In genomic region chrX:50691820-50692219, GRCh38 we compare ENCODE assay signal across 8 cellular contexts.
DNase-seq lines count a peak whose midpoint lies in the region; ATAC-seq and TF ChIP-seq lines count a peak whose summit lies in the region.

No MANE protein-coding gene starts in this region.

- intact Hi-C loops in left colon (cut with DNase I, micrococcal nuclease) (loop anchor here in 1 of 2 donors (5.0 to 10.0 kb wide), 2 partner anchors 213 to 295 kb away; no protein-coding TSS in a partner anchor), upper lobe of right lung (cut with DNase I) (no loop called here)

- peaks cover 17% of the 10 kb centered on the region for H3K27me3 Mint-ChIP-seq in brain

- H3K27ac Mint-ChIP-seq in brain = no peak overlapping the region

- no peaks in the 10 kb centered on the region for H3K4me1 ChIP-seq in upper lobe of right lung

- H3K4me3 Mint-ChIP-seq in brain = no peak overlapping the region

- no peaks in the 10 kb centered on the region for H3K27me3 ChIP-seq in upper lobe of right lung

- H3K9me3 Mint-ChIP-seq in brain = peaks cover 0 to 3% (median 0%) of the 10 kb centered on the region in 5 experiments

- no peaks in the 10 kb centered on the region for H3K4me1 Mint-ChIP-seq in brain

- no peak overlapping the region for H3K4me3 ChIP-seq in upper lobe of right lung

- DNase-seq in DMS53 (lab: John Stamatoyannopoulos, UW) (peak; percentile 80), NCI-H748 (lab: John Stamatoyannopoulos, UW; ENCODE audit: unreplicated experiment) (peak; percentile 57), left colon (no peak), upper lobe of right lung (no peak), 8988T (no peak)

- no peaks in the 10 kb centered on the region for H3K9me3 ChIP-seq in upper lobe of right lung

- no peaks in the 10 kb centered on the region for H3K36me3 ChIP-seq in upper lobe of right lung

- ATAC-seq in GM18870 (IDR thresholded peaks at IDR 0.05; ENCODE audit: unreplicated experiment) = peak; percentile 94
- peak; percentile 81 for ATAC-seq in HG03097 (IDR thresholded peaks at IDR 0.05; ENCODE audit: low FRiP score, unreplicated experiment)
- ATAC-seq in left colon = peak; percentile 76
- ATAC-seq in upper lobe of right lung = peak; percentile 74

- H3K27ac ChIP-seq in upper lobe of right lung = no peak overlapping the region

- TF ChIP-seq CTCF in brain (conservative IDR thresholded peaks at IDR 0.05) (peak; percentile 82 to 89), upper lobe of right lung (IDR thresholded peaks at IDR 0.05) (peak; percentile 57)

- no peaks in the 10 kb centered on the region for H3K36me3 Mint-ChIP-seq in brain

Comparison
In these comparisons a context has a peak if more than half of its experiments do, and no peak if none do; other contexts are left out.
1. DNase-seq: peak in DMS53 (single experiment) and NCI-H748 (single experiment); none in left colon (0 of 2), upper lobe of right lung (single experiment) and 8988T (single experiment).
2. Peak in every context shown above with its lines, with median percentiles within 50 percentile points of each other: ATAC-seq.